Comparison of ENCODE assay signal across 11 cellular contexts in the genomic region with DNA sequence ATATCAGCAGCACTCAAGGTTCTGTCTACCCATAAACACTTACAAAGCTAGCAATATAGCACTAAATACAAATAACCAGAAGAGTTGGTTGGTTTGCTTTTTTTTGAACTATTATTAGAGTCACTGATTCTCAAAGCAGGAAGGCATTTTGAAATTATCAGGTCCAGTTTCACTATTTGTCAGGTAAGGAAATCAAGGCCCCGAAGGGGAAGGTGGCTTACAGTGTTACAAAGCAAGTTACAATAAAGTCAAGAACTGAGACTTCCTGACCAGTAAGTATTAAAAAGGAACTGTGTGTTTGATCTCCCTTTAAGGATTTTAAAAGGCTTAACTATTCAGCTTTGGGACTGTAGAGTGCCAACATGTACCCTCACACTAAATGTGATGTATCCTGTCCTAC. TPM values are rescaled to one million over a fixed set of nuclear protein-coding genes. Genes with fewer than 3 reads are reported as not detected.
DNase-seq lines count a peak whose midpoint lies in the region; ATAC-seq lines count a peak whose summit lies in the region.
"Had no signal": no experiment of that assay in that cellular context is flagged by ENCODE, and none has a peak within 500 bp of the region (broad histone marks: within the 10 kb centered on the region; RNA-seq: fewer than 3 reads in every experiment).

No MANE protein-coding gene starts in this region.

- peak; percentile 76 for ATAC-seq in GM21723 (IDR thresholded peaks at IDR 0.05; ENCODE audit: unreplicated experiment)
- ATAC-seq in stimulated activated effector memory CD8-positive, alpha-beta T cell treated with anti-CD3 and anti-CD28 coated beads, Interleukin-12 subunit alpha, Interleukin-12 subunit beta, amount 100 ng/mL, for 72 hours, result no peak

- DNase-seq in activated T-cell treated with anti-CD3 and anti-CD28 coated beads, Interleukin-2, amount 50 U/mL, for 24 hours, result no peak
- DNase-seq in activated T-cell treated with anti-CD3 and anti-CD28 coated beads, Interleukin-2, amount 50 U/mL, for 1 hour, result no peak
- no peak for DNase-seq in stimulated activated effector memory CD8-positive, alpha-beta T cell treated with anti-CD3 and anti-CD28 coated beads, Interleukin-12 subunit alpha, Interleukin-12 subunit beta, amount 100 ng/mL, for 72 hours (ENCODE audit: low spot score in 2 of 2)
- DNase-seq in medulla oblongata (ENCODE audit: extremely low spot score), result no peak
- DNase-seq in activated CD4-positive, CD25-positive, alpha-beta regulatory T cell (lab: John Stamatoyannopoulos, UW), result no peak
- DNase-seq in mesenteric fat pad (ENCODE audit: low spot score), result no peak
- DNase-seq: ACHN, erythroblast, NCI-H2171 had no signal

- H3K4me1 Mint-ChIP-seq in activated T-cell treated with anti-CD3 and anti-CD28 coated beads, Interleukin-2, amount 50 U/mL, for 24 hours (ENCODE audit: low read depth), result peaks cover 37% of the 10 kb centered on the region
- H3K4me1 Mint-ChIP-seq in IgD-negative memory B cell, result peaks cover 32 to 36% (median 33%) of the 10 kb centered on the region in 3 donors
- H3K4me1 Mint-ChIP-seq in stimulated activated effector memory CD8-positive, alpha-beta T cell treated with anti-CD3 and anti-CD28 coated beads, Interleukin-12 subunit alpha, Interleukin-12 subunit beta, amount 100 ng/mL, for 72 hours, result peaks cover 26% of the 10 kb centered on the region

- H3K27ac Mint-ChIP-seq in activated T-cell treated with anti-CD3 and anti-CD28 coated beads, Interleukin-2, amount 50 U/mL, for 24 hours, result peak overlapping the region; percentile 67
- H3K27ac Mint-ChIP-seq in IgD-negative memory B cell, result peak overlapping the region; percentile 79 to 92 (median 86)
- peak overlapping the region; percentile 60 for H3K27ac Mint-ChIP-seq in stimulated activated effector memory CD8-positive, alpha-beta T cell treated with anti-CD3 and anti-CD28 coated beads, Interleukin-12 subunit alpha, Interleukin-12 subunit beta, amount 100 ng/mL, for 72 hours

- H3K4me3 Mint-ChIP-seq in activated T-cell treated with anti-CD3 and anti-CD28 coated beads, Interleukin-2, amount 50 U/mL, for 24 hours, result no peak overlapping the region
- peak overlapping the region in 3 of 4 donors; percentile 56 to 81 (median 80) for H3K4me3 Mint-ChIP-seq in IgD-negative memory B cell
- H3K4me3 Mint-ChIP-seq in stimulated activated effector memory CD8-positive, alpha-beta T cell treated with anti-CD3 and anti-CD28 coated beads, Interleukin-12 subunit alpha, Interleukin-12 subunit beta, amount 100 ng/mL, for 72 hours, result no peak overlapping the region

- H3K36me3 Mint-ChIP-seq in activated T-cell treated with anti-CD3 and anti-CD28 coated beads, Interleukin-2, amount 50 U/mL, for 24 hours (ENCODE audit: low read depth), result peaks cover 65% of the 10 kb centered on the region
- peaks cover 8% of the 10 kb centered on the region for H3K36me3 Mint-ChIP-seq in IgD-negative memory B cell
- peaks cover 68% of the 10 kb centered on the region for H3K36me3 Mint-ChIP-seq in stimulated activated effector memory CD8-positive, alpha-beta T cell treated with anti-CD3 and anti-CD28 coated beads, Interleukin-12 subunit alpha, Interleukin-12 subunit beta, amount 100 ng/mL, for 72 hours

- no peaks in the 10 kb centered on the region for H3K27me3 Mint-ChIP-seq in activated T-cell treated with anti-CD3 and anti-CD28 coated beads, Interleukin-2, amount 50 U/mL, for 24 hours
- H3K27me3 Mint-ChIP-seq in IgD-negative memory B cell, result no peaks in the 10 kb centered on the region

- no peaks in the 10 kb centered on the region for H3K9me3 Mint-ChIP-seq in activated T-cell treated with anti-CD3 and anti-CD28 coated beads, Interleukin-2, amount 50 U/mL, for 24 hours
- no peaks in the 10 kb centered on the region for H3K9me3 Mint-ChIP-seq in IgD-negative memory B cell
- H3K9me3 Mint-ChIP-seq in stimulated activated effector memory CD8-positive, alpha-beta T cell treated with anti-CD3 and anti-CD28 coated beads, Interleukin-12 subunit alpha, Interleukin-12 subunit beta, amount 100 ng/mL, for 72 hours, result no peaks in the 10 kb centered on the region

RNA-seq across cellular contexts. Expression of a gene that starts 10.8 kb away (rescaled TPM):
- 25.5 TPM for polyA plus RNA-seq in IgD-negative memory B cell
- total RNA-seq in mesenteric fat pad, result 29.7 TPM

RNA-seq across cellular contexts. Expression of a gene that starts 47.2 kb away (rescaled TPM):
- 90.0 TPM for polyA plus RNA-seq in IgD-negative memory B cell
- 165 TPM for total RNA-seq in mesenteric fat pad

Comparison
In these comparisons a context has a peak if more than half of its experiments do, and no peak if none do; other contexts are left out.
1. H3K4me3 Mint-ChIP-seq: peak in IgD-negative memory B cell (3 of 4); none in activated T-cell treated with anti-CD3 and anti-CD28 coated beads, Interleukin-2, amount 50 U/mL, for 24 hours (single experiment) and stimulated activated effector memory CD8-positive, alpha-beta T cell treated with anti-CD3 and anti-CD28 coated beads, Interleukin-12 subunit alpha, Interleukin-12 subunit beta, amount 100 ng/mL, for 72 hours (single experiment).
2. Peak in every context shown above with its lines, with median percentiles within 50 percentile points of each other: H3K27ac Mint-ChIP-seq.